ENCODE assay signal across 22 cellular contexts in the genomic region with DNA sequence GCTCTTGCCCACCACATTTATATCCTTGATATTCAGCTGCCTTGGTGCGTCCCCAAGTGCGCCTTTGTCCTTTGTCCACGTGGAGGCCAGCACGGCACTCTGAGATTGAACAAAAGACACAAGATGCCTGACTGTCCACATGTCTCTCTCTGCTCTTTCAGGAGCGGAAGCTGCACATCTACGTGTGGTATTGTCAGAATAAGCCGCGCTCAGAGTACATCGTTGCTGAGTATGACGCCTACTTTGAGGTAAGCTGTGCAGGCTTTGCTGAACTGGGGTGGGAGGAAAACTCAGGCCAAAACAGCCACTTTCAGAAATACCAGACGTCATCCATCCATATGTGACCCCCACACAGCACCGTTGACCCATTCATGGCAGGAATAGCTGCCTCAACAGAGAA.
DNase-seq lines count a peak whose midpoint lies in the region; ATAC-seq, FAIRE-seq and TF ChIP-seq lines count a peak whose summit lies in the region.
"Had no signal": no experiment of that assay in that cellular context is flagged by ENCODE, and none has a peak within 500 bp of the region (broad histone marks: within the 10 kb centered on the region; RNA-seq: fewer than 3 reads in every experiment).

No MANE protein-coding gene starts in this region.

- intact Hi-C loops in natural killer cell (cut with micrococcal nuclease): no loop called here

- DNase-seq in GM12891 (ENCODE audit: insufficient read length, low spot score) (no peak), endothelial cell (ENCODE audit: low spot score) (no peak), natural killer cell (no peak), urothelium cell line (ENCODE audit: low spot score) (no peak)
- no peak for DNase-seq in T-helper 2 cell treated with Interferon-gamma antibody and Interleukin-4, amounts not matched to agents 5 μg/mL and 100 μg/mL, for 36 hours (ENCODE audit: low spot score)
- no peak for DNase-seq in stimulated activated naive CD4-positive, alpha-beta T cell (lab: John Stamatoyannopoulos, UW)
- DNase-seq: 8988T; CD8-positive, alpha-beta memory T cell; COR-L47; DMS 273 treated with DMSO at 0.1 percent for 48 hours; DMS53; DND-41; EL; GM23248; H7; HFFc6 had no signal

- peak; percentile 38 for FAIRE-seq in GM12891 (lab: Jason Lieb, UNC)
- peak; percentile 20 for FAIRE-seq in urothelium cell line (lab: Jason Lieb, UNC)
- FAIRE-seq: GM12878, HepG2 had no signal

- H3K36me3 Mint-ChIP-seq in endothelial cell (ENCODE audit: low read depth, unreplicated experiment) (peaks cover 34% of the 10 kb centered on the region), natural killer cell (no peaks in the 10 kb centered on the region)
- no peaks in the 10 kb centered on the region for H3K36me3 Mint-ChIP-seq in T-helper 2 cell treated with Interferon-gamma antibody and Interleukin-4, amounts not matched to agents 5 μg/mL and 100 μg/mL, for 36 hours (ENCODE audit: low read depth)
- H3K36me3 Mint-ChIP-seq: IgD-negative memory B cell had no signal

- no peak for TF ChIP-seq POLR2A in GM12891 (IDR thresholded peaks at IDR 0.05; ENCODE audit: low read depth, low read length)

- H3K9me3 Mint-ChIP-seq in endothelial cell (ENCODE audit: unreplicated experiment): no peaks in the 10 kb centered on the region
- H3K9me3 Mint-ChIP-seq in natural killer cell: no peaks in the 10 kb centered on the region
- no peaks in the 10 kb centered on the region for H3K9me3 Mint-ChIP-seq in T-helper 2 cell treated with Interferon-gamma antibody and Interleukin-4, amounts not matched to agents 5 μg/mL and 100 μg/mL, for 36 hours
- H3K9me3 Mint-ChIP-seq: CD8-positive, alpha-beta memory T cell; HFFc6; IgD-negative memory B cell had no signal

- H3K27ac Mint-ChIP-seq in endothelial cell (ENCODE audit: unreplicated experiment) (peak overlapping the region; percentile 66), natural killer cell (peak overlapping the region; percentile 78 to 84)
- H3K27ac Mint-ChIP-seq in T-helper 2 cell treated with Interferon-gamma antibody and Interleukin-4, amounts not matched to agents 5 μg/mL and 100 μg/mL, for 36 hours: no peak overlapping the region
- H3K27ac Mint-ChIP-seq: B cell; CD8-positive, alpha-beta memory T cell; HFFc6; IgD-negative memory B cell had no signal

- H3K4me3 Mint-ChIP-seq in endothelial cell (ENCODE audit: unreplicated experiment) (peak overlapping the region; percentile 85), natural killer cell (peak overlapping the region; percentile 83)
- H3K4me3 Mint-ChIP-seq in T-helper 2 cell treated with Interferon-gamma antibody and Interleukin-4, amounts not matched to agents 5 μg/mL and 100 μg/mL, for 36 hours: no peak overlapping the region
- H3K4me3 Mint-ChIP-seq: B cell; CD8-positive, alpha-beta memory T cell; HFFc6; IgD-negative memory B cell had no signal

- no peak for TF ChIP-seq CTCF in endothelial cell (IDR thresholded peaks at IDR 0.05; ENCODE audit: unreplicated experiment)
- no peak for TF ChIP-seq CTCF in natural killer cell (IDR thresholded peaks at IDR 0.05)

- H3K27me3 Mint-ChIP-seq in endothelial cell (ENCODE audit: unreplicated experiment) (peaks cover 2% of the 10 kb centered on the region), natural killer cell (ENCODE audit: low read depth in 2 of 2) (peaks cover 4 to 8% of the 10 kb centered on the region in 2 donors)
- peaks cover 13% of the 10 kb centered on the region for H3K27me3 Mint-ChIP-seq in T-helper 2 cell treated with Interferon-gamma antibody and Interleukin-4, amounts not matched to agents 5 μg/mL and 100 μg/mL, for 36 hours (ENCODE audit: low read depth)
- H3K27me3 Mint-ChIP-seq: IgD-negative memory B cell had no signal

- H3K4me1 Mint-ChIP-seq in endothelial cell (ENCODE audit: unreplicated experiment) (peaks cover 56% of the 10 kb centered on the region), natural killer cell (peaks cover 34 to 38% of the 10 kb centered on the region in 2 donors)
- no peaks in the 10 kb centered on the region for H3K4me1 Mint-ChIP-seq in T-helper 2 cell treated with Interferon-gamma antibody and Interleukin-4, amounts not matched to agents 5 μg/mL and 100 μg/mL, for 36 hours (ENCODE audit: low read depth)
- H3K4me1 Mint-ChIP-seq: B cell had no signal

- ATAC-seq in natural killer cell (peak in 2 of 3 donors; percentile 70 to 75), GM19455 (IDR thresholded peaks at IDR 0.05; ENCODE audit: unreplicated experiment) (no peak)
- ATAC-seq: HCT116, HepG2 had no signal

TF ChIP-seq in GM12891, 5 proteins besides CTCF, POLR2A, EP300 and RAD21:
- TF ChIP-seq SPI1 (IDR thresholded peaks at IDR 0.05; ENCODE audit: low read depth, low read length) (no peak), POU2F2 (IDR thresholded peaks at IDR 0.05; ENCODE audit: low read depth, low read length) (no peak), PAX5 (IDR thresholded peaks at IDR 0.05; ENCODE audit: insufficient read depth, low read length, severe bottlenecking) (no peak), POLR2AphosphoS5 (IDR thresholded peaks at IDR 0.05; ENCODE audit: low read depth, low read length) (no peak), TAF1 (IDR thresholded peaks at IDR 0.05; ENCODE audit: low read depth, low read length) (no peak)
